ENCODE assay signal across 1 cellular context in genomic region chr13:19633340-19634128, GRCh38.
TF ChIP-seq lines count a peak whose summit lies in the region.

Gene MPHOSPH8 (plus strand): TSS chr13:19633659. CDS start chr13:19633749, 90 bp downstream.

TF ChIP-seq in K562, 482 proteins besides CTCF, POLR2A, EP300 and RAD21 (continued from another document and continues in another):
- TF ChIP-seq CBX8 (IDR thresholded peaks at IDR 0.05; ENCODE audit: borderline replicate concordance, extremely low read depth, low read depth, low read length, poor library complexity, severe bottlenecking): no peak
- TF ChIP-seq E2F6 (IDR thresholded peaks at IDR 0.05; ENCODE audit: borderline replicate concordance in 1 of 2, extremely low read depth in 1 of 2, insufficient read depth in 1 of 2, insufficient read length in 1 of 2, low read depth in 1 of 2, low read length in 1 of 2, poor library complexity in 1 of 2, severe bottlenecking in 1 of 2): peak; percentile 35 to 58
- TF ChIP-seq PRMT5 (CRISPR knock-in tag; IDR thresholded peaks at IDR 0.05): no peak
- TF ChIP-seq CHD1 (IDR thresholded peaks at IDR 0.05; ENCODE audit: low read length): no peak
- no peak for TF ChIP-seq ZNF561 (CRISPR knock-in tag; conservative IDR thresholded peaks at IDR 0.05)
- TF ChIP-seq MCM2 (IDR thresholded peaks at IDR 0.05; ENCODE audit: low read depth): no peak
- no peak for TF ChIP-seq ELF2 (CRISPR knock-in tag; IDR thresholded peaks at IDR 0.05)
- TF ChIP-seq ILF3 (IDR thresholded peaks at IDR 0.05; ENCODE audit: borderline replicate concordance): no peak
- TF ChIP-seq NCOA4 (IDR thresholded peaks at IDR 0.05; ENCODE audit: partially characterized antibody): no peak
- no peak for TF ChIP-seq ARHGAP35 (IDR thresholded peaks at IDR 0.05; ENCODE audit: partially characterized antibody)
- TF ChIP-seq SFPQ (IDR thresholded peaks at IDR 0.05; ENCODE audit: low read depth, low read length): no peak
- TF ChIP-seq HDAC6 (IDR thresholded peaks at IDR 0.05; ENCODE audit: low read depth, low read length): no peak
- peak; percentile 70 for TF ChIP-seq GABPA (tag; conservative IDR thresholded peaks at IDR 0.05; ENCODE audit: low read depth)
- no peak for TF ChIP-seq ZKSCAN1 (IDR thresholded peaks at IDR 0.05; ENCODE audit: low read depth, low read length)
- TF ChIP-seq CREM (IDR thresholded peaks at IDR 0.05; ENCODE audit: low read depth): peak; percentile 75; the same call in 1 of the 2 replicates
- peak; percentile 81 for TF ChIP-seq NR2C1 (IDR thresholded peaks at IDR 0.05)
- TF ChIP-seq NR2C1 (tag; IDR thresholded peaks at IDR 0.05): peak; percentile 70
- TF ChIP-seq MBD2 (IDR thresholded peaks at IDR 0.05; ENCODE audit: borderline replicate concordance, low read depth): peak; percentile 91
- no peak for TF ChIP-seq ZNF75A (CRISPR knock-in tag; IDR thresholded peaks at IDR 0.05)
- TF ChIP-seq MNT (conservative IDR thresholded peaks at IDR 0.05): peak; percentile 32 to 61; a peak in 2 of 4 replicates
- peak; percentile 99 for TF ChIP-seq PKNOX1 (IDR thresholded peaks at IDR 0.05)
- no peak for TF ChIP-seq MCM7 (IDR thresholded peaks at IDR 0.05)
- TF ChIP-seq HNRNPLL (IDR thresholded peaks at IDR 0.05; ENCODE audit: low read depth, low read length, poor library complexity, severe bottlenecking): peak; percentile 97
- no peak for TF ChIP-seq HEY1 (CRISPR knock-in tag; IDR thresholded peaks at IDR 0.05; ENCODE audit: borderline replicate concordance)
- TF ChIP-seq NR0B1 (IDR thresholded peaks at IDR 0.05; ENCODE audit: partially characterized antibody): no peak
- TF ChIP-seq NEUROD1 (IDR thresholded peaks at IDR 0.05; ENCODE audit: borderline replicate concordance, low read depth, low read length, partially characterized antibody): peak; percentile 76
- peak; percentile 97 for TF ChIP-seq CXXC5 (CRISPR knock-in tag; IDR thresholded peaks at IDR 0.05)
- TF ChIP-seq HSF4 (CRISPR knock-in tag; IDR thresholded peaks at IDR 0.05; ENCODE audit: borderline replicate concordance): no peak
- no peak for TF ChIP-seq RERE (CRISPR knock-in tag; IDR thresholded peaks at IDR 0.05; ENCODE audit: borderline replicate concordance)
- TF ChIP-seq PHF8 (IDR thresholded peaks at IDR 0.05; ENCODE audit: borderline replicate concordance, low read length): peak; percentile 65; the same call in 1 of the 2 replicates
- no peak for TF ChIP-seq BMI1 (IDR thresholded peaks at IDR 0.05; ENCODE audit: low read length)
- no peak for TF ChIP-seq GTF2A2 (tag; IDR thresholded peaks at IDR 0.05)
- TF ChIP-seq BRD4 (IDR thresholded peaks at IDR 0.05): no peak
- TF ChIP-seq KAT2B (IDR thresholded peaks at IDR 0.05; ENCODE audit: low read depth, low read length): no peak
- no peak for TF ChIP-seq SNRNP70 (optimal IDR thresholded peaks at IDR 0.05; ENCODE audit: low read depth, low read length)
- TF ChIP-seq ZNF668 (CRISPR knock-in tag; IDR thresholded peaks at IDR 0.05): no peak
- TF ChIP-seq ZBTB43 (CRISPR knock-in tag; IDR thresholded peaks at IDR 0.05): no peak
- TF ChIP-seq FOSL1 (tag; conservative IDR thresholded peaks at IDR 0.05): no peak
- 0 out of 4 replicates have a peak, but pooled peaks of 1 of the 2 experiments have one; percentile 22 for TF ChIP-seq UBTF (IDR thresholded peaks at IDR 0.05; ENCODE audit: borderline replicate concordance in 1 of 2, low read depth in 2 of 2, low read length in 2 of 2)
- TF ChIP-seq REST (CRISPR knock-in tag; IDR thresholded peaks at IDR 0.05; ENCODE audit: low read depth): no peak
- no peak for TF ChIP-seq SRSF3 (IDR thresholded peaks at IDR 0.05; ENCODE audit: insufficient read depth, low read length)
- peak; percentile 42 for TF ChIP-seq POLR2B (IDR thresholded peaks at IDR 0.05; ENCODE audit: low read depth, partially characterized antibody)
- TF ChIP-seq NRF1 (conservative IDR thresholded peaks at IDR 0.05 in 1 of 2, IDR thresholded peaks at IDR 0.05 in 1 of 2): peak; percentile 49 to 57; a peak in 2 of 4 replicates
- no peak for TF ChIP-seq TCF3 (CRISPR knock-in tag; IDR thresholded peaks at IDR 0.05)
